In the genomic region with DNA sequence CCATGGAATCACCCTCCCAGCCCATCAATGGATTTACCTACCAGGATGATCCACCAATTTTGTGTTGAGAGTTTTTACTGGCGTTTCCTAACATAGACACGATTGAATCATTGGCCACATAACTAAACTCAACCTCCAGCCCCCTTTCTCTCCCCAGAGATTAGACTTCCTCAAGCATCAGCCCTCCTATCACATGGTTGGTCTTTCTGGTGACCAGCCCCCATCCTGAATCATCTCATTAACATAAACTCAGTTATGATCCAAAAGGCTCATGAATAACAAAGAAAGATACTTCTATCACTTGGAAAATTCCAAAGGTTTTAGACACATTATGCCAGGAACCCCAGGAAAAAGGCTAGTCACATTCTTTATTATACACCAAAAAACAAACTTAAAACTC, we compare ENCODE assay signal across 1 cellular context.
A peak's percentile ranks its signal among the peaks of the same experiment; 100 is the strongest.
TF ChIP-seq lines count a peak whose summit lies in the region.

No MANE protein-coding gene starts in this region.

TF ChIP-seq in IMR-90, 13 proteins besides CTCF, POLR2A, EP300 and RAD21:
- TF ChIP-seq RFX5 (IDR thresholded peaks at IDR 0.05; ENCODE audit: low read depth, low read length) (no peak), CEBPB (IDR thresholded peaks at IDR 0.05; ENCODE audit: low read depth, low read length) (no peak), MAZ (IDR thresholded peaks at IDR 0.05; ENCODE audit: borderline replicate concordance, low read depth, low read length) (peak; percentile 25; the same call in 1 of the 2 replicates), MAFK (IDR thresholded peaks at IDR 0.05; ENCODE audit: low read depth, low read length) (no peak), BHLHE40 (IDR thresholded peaks at IDR 0.05; ENCODE audit: low read depth, low read length) (no peak)
- TF ChIP-seq, protein P1, sequence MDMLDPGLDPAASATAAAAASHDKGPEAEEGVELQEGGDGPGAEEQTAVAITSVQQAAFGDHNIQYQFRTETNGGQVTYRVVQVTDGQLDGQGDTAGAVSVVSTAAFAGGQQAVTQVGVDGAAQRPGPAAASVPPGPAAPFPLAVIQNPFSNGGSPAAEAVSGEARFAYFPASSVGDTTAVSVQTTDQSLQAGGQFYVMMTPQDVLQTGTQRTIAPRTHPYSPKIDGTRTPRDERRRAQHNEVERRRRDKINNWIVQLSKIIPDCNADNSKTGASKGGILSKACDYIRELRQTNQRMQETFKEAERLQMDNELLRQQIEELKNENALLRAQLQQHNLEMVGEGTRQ (IDR thresholded peaks at IDR 0.05; ENCODE audit: low read depth, low read length): peak; percentile 59; the same call in 1 of the 2 replicates
- TF ChIP-seq, protein P2, sequence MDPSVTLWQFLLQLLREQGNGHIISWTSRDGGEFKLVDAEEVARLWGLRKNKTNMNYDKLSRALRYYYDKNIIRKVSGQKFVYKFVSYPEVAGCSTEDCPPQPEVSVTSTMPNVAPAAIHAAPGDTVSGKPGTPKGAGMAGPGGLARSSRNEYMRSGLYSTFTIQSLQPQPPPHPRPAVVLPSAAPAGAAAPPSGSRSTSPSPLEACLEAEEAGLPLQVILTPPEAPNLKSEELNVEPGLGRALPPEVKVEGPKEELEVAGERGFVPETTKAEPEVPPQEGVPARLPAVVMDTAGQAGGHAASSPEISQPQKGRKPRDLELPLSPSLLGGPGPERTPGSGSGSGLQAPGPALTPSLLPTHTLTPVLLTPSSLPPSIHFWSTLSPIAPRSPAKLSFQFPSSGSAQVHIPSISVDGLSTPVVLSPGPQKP (IDR thresholded peaks at IDR 0.05; ENCODE audit: borderline replicate concordance, low read depth, low read length): no peak
